In genomic region chr11:134331565-134332188, GRCh38 we compare ENCODE assay signal across 1 cellular context.
TF ChIP-seq lines count a peak whose summit lies in the region.

Gene GLB1L2 (plus strand): TSS chr11:134331988. CDS start chr11:134332062, 74 bp downstream.

TF ChIP-seq in GM12878, 131 proteins besides CTCF, POLR2A, EP300 and RAD21 (continued from another document):
- TF ChIP-seq ELK1 (IDR thresholded peaks at IDR 0.05; ENCODE audit: low read depth, low read length): no peak
